Comparison of ENCODE assay signal across 23 cellular contexts in genomic region chr9:71079451-71079850, GRCh38. TPM values are rescaled to one million over a fixed set of nuclear protein-coding genes. Genes with fewer than 3 reads are reported as not detected.
DNase-seq lines count a peak whose midpoint lies in the region; ATAC-seq and TF ChIP-seq lines count a peak whose summit lies in the region.
"Had no signal": no experiment of that assay in that cellular context is flagged by ENCODE, and none has a peak within 500 bp of the region (broad histone marks: within the 10 kb centered on the region; RNA-seq: fewer than 3 reads in every experiment).

No MANE protein-coding gene starts in this region.

- DNase-seq in AG09309 (ENCODE audit: low read depth) = peak; percentile 50
- peak; percentile 13 for DNase-seq in GM04503 (ENCODE audit: low read depth)
- DNase-seq in amniotic epithelial cell (ENCODE audit: low read depth) = peak; percentile 51
- DNase-seq in foreskin keratinocyte = peak; percentile 3 to 13
- no peak for DNase-seq in Ammon's horn (ENCODE audit: low spot score)
- DNase-seq in AML-193 (lab: John Stamatoyannopoulos, UW) = no peak
- no peak for DNase-seq in sigmoid colon
- DNase-seq in SKM-1 (lab: John Stamatoyannopoulos, UW; ENCODE audit: unreplicated experiment) = no peak
- DNase-seq: ACHN; activated CD4-positive, alpha-beta T cell treated with anti-CD3 and anti-CD28 coated beads for 36 hours; activated naive CD8-positive, alpha-beta T cell treated with anti-CD3 and anti-CD28 coated beads, Interleukin-2, amount 10 ng/mL, durations not matched to agents 7 days and 5 days; heart left ventricle; lower lobe of right lung; NCI-H1930; NCI-H226; SK-N-SH; stimulated activated CD4-positive, alpha-beta T cell treated with anti-CD3 and anti-CD28 coated beads, Interleukin-12 subunit alpha, Interleukin-12 subunit beta, amount 100 ng/mL, for 4 hours; substantia nigra had no signal

- ATAC-seq in foreskin keratinocyte = no peak
- ATAC-seq: activated CD4-positive, alpha-beta T cell treated with anti-CD3 and anti-CD28 coated beads for 36 hours; activated T-helper 17 cell treated with anti-CD3 and anti-CD28 coated beads, Interleukin-2, amount 50 U/mL, for 72 hours; heart left ventricle had no signal

- H3K27me3 ChIP-seq in foreskin keratinocyte (no peaks in the 10 kb centered on the region), sigmoid colon (no peaks in the 10 kb centered on the region)
- H3K27me3 ChIP-seq: cardiac muscle cell, heart left ventricle, neutrophil, vagina had no signal

- no peak overlapping the region for H3K4me3 ChIP-seq in AG09309 (ENCODE audit: control insufficient read depth, low read depth, low read length)
- no peak overlapping the region for H3K4me3 ChIP-seq in sigmoid colon
- H3K4me3 ChIP-seq: cardiac muscle cell, heart left ventricle, lower lobe of right lung, PC-9, vagina had no signal

- TF ChIP-seq POLR2A in sigmoid colon (IDR thresholded peaks at IDR 0.05) = no peak

- no peaks in the 10 kb centered on the region for H3K9me3 ChIP-seq in sigmoid colon
- H3K9me3 ChIP-seq: lower lobe of right lung, neutrophil, SK-N-SH, vagina had no signal

- TF ChIP-seq CTCF in AG09309 (IDR thresholded peaks at IDR 0.05; ENCODE audit: control insufficient read depth, insufficient read depth, low read depth, low read length, missing control alignments) (no peak), foreskin keratinocyte (conservative IDR thresholded peaks at IDR 0.05) (no peak), sigmoid colon (IDR thresholded peaks at IDR 0.05) (no peak)

- intact Hi-C loops in sigmoid colon (cut with DNase I) = no loop called here

- no peak for TF ChIP-seq EP300 in sigmoid colon (IDR thresholded peaks at IDR 0.05)

- H3K27ac ChIP-seq in foreskin keratinocyte = no peak overlapping the region
- H3K27ac ChIP-seq in sigmoid colon = no peak overlapping the region
- H3K27ac ChIP-seq: cardiac muscle cell, heart left ventricle, lower lobe of right lung, neutrophil, PC-9, vagina had no signal

- no peaks in the 10 kb centered on the region for H3K4me1 ChIP-seq in foreskin keratinocyte
- no peaks in the 10 kb centered on the region for H3K4me1 ChIP-seq in sigmoid colon
- H3K4me1 ChIP-seq: heart left ventricle, lower lobe of right lung, vagina had no signal

- WGBS in sigmoid colon, 2 donors = 93 to 94% methylated on average over 2 of the region's 2 CpGs

- no peaks in the 10 kb centered on the region for H3K36me3 ChIP-seq in sigmoid colon
- H3K36me3 ChIP-seq: cardiac muscle cell, heart left ventricle, lower lobe of right lung, neutrophil, vagina had no signal

RNA-seq across cellular contexts. Expression of gene TRPM3, which starts 42.0 kb away (rescaled TPM):
- total RNA-seq in foreskin keratinocyte = not detected in 2 replicates
- not detected in 2 replicates for polyA plus RNA-seq in foreskin keratinocyte
- 1 to 10 TPM in 1 of 4 donors, under 1 TPM in 3; 0.33 to 1.8 (median 0.48) TPM for total RNA-seq in sigmoid colon
- polyA plus RNA-seq in sigmoid colon = under 1 TPM in 1 of 3 donors, not detected in 2; 0.07 TPM
- total RNA-seq: activated CD4-positive, alpha-beta T cell treated with anti-CD3 and anti-CD28 coated beads for 36 hours; activated naive CD8-positive, alpha-beta T cell treated with anti-CD3 and anti-CD28 coated beads, Interleukin-2, amount 10 ng/mL, durations not matched to agents 7 days and 5 days; activated T-helper 17 cell treated with anti-CD3 and anti-CD28 coated beads, Interleukin-2, amount 50 U/mL, for 72 hours had no signal
- polyA plus RNA-seq: cardiac muscle cell, SK-N-SH had no signal

Comparison
In these comparisons a context has a peak if more than half of its experiments do, and no peak if none do; other contexts are left out.
1. DNase-seq: peak in AG09309 (single experiment), GM04503 (single experiment), amniotic epithelial cell (single experiment) and foreskin keratinocyte (2 of 2); none in Ammon's horn (single experiment), AML-193 (0 of 2), sigmoid colon (single experiment) and SKM-1 (single experiment).